1 cellular context compared by ENCODE assay signal in the genomic region with DNA sequence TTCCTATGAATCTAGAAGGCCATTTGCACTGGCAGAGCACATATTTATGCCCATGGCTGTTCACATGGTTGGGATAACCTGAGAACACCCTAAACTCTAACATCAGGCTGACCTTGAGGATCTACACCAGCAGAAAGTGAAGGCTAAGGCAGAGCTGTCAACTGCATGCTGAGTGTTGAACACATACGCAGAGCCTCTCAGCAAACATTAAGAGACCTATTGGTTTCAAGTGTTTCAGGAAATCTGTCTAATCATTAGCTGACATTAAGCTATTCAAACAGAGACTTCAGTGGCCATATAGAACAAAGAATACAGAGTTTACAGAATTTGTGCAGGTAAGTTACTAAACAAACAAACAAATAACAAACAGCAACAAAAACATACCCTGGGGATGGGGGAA.
TF ChIP-seq lines count a peak whose summit lies in the region.

No MANE protein-coding gene starts in this region.

TF ChIP-seq in HepG2, 621 proteins besides CTCF, POLR2A, EP300 and RAD21 (continued from another document and continues in another):
- TF ChIP-seq, protein P1, sequence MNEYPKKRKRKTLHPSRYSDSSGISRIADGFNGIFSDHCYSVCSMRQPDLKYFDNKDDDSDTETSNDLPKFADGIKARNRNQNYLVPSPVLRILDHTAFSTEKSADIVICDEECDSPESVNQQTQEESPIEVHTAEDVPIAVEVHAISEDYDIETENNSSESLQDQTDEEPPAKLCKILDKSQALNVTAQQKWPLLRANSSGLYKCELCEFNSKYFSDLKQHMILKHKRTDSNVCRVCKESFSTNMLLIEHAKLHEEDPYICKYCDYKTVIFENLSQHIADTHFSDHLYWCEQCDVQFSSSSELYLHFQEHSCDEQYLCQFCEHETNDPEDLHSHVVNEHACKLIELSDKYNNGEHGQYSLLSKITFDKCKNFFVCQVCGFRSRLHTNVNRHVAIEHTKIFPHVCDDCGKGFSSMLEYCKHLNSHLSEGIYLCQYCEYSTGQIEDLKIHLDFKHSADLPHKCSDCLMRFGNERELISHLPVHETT (CRISPR knock-in tag; conservative IDR thresholded peaks at IDR 0.05): no peak
- TF ChIP-seq ZC3H4 (CRISPR knock-in tag; IDR thresholded peaks at IDR 0.05; ENCODE audit: borderline replicate concordance) (no peak), ZNF496 (CRISPR knock-in tag; IDR thresholded peaks at IDR 0.05; ENCODE audit: insufficient replicate concordance) (no peak), HMG20A (CRISPR knock-in tag; IDR thresholded peaks at IDR 0.05; ENCODE audit: borderline replicate concordance) (peak; percentile 62; the same call in 1 of the 2 replicates), HNRNPUL1 (IDR thresholded peaks at IDR 0.05; ENCODE audit: low read depth, low read length) (no peak), MYC (CRISPR knock-in tag; IDR thresholded peaks at IDR 0.05; ENCODE audit: borderline replicate concordance) (no peak), ATRX (CRISPR knock-in tag; IDR thresholded peaks at IDR 0.05; ENCODE audit: borderline replicate concordance) (no peak), GFI1 (CRISPR knock-in tag; IDR thresholded peaks at IDR 0.05; ENCODE audit: borderline replicate concordance) (no peak), THAP11 (CRISPR knock-in tag; IDR thresholded peaks at IDR 0.05) (peak; percentile 51; the same call in 1 of the 2 replicates), PHF20 (CRISPR knock-in tag; IDR thresholded peaks at IDR 0.05) (no peak), SOX13 (IDR thresholded peaks at IDR 0.05) (no peak), SOX13 (CRISPR knock-in tag; conservative IDR thresholded peaks at IDR 0.05 in 1 of 2, IDR thresholded peaks at IDR 0.05 in 1 of 2) (peak in 1 of 2 experiments; percentile 80; a peak in 2 of 4 replicates), ZNF547 (CRISPR knock-in tag; IDR thresholded peaks at IDR 0.05) (no peak), SOX5 (CRISPR knock-in tag; IDR thresholded peaks at IDR 0.05; ENCODE audit: borderline replicate concordance) (peak; percentile 78; the same call in 1 of the 2 replicates), ZNF563 (CRISPR knock-in tag; IDR thresholded peaks at IDR 0.05) (no peak), RNF2 (conservative IDR thresholded peaks at IDR 0.05; ENCODE audit: low read depth) (no peak), ELF3 (CRISPR knock-in tag; IDR thresholded peaks at IDR 0.05) (peak; percentile 53; the same call in 1 of the 2 replicates), KDM5A (IDR thresholded peaks at IDR 0.05; ENCODE audit: borderline replicate concordance, low read length) (no peak), BCL6 (CRISPR knock-in tag; IDR thresholded peaks at IDR 0.05) (peak; percentile 81), TGIF2 (CRISPR knock-in tag; IDR thresholded peaks at IDR 0.05) (peak; percentile 72; the same call in 1 of the 2 replicates), ZNF331 (CRISPR knock-in tag; IDR thresholded peaks at IDR 0.05) (peak; percentile 38; the same call in 1 of the 2 replicates), CREM (IDR thresholded peaks at IDR 0.05) (0 out of 2 replicates have a peak, but pooled peaks have one; percentile 26), CREM (CRISPR knock-in tag; IDR thresholded peaks at IDR 0.05) (no peak), SPEN (CRISPR knock-in tag; IDR thresholded peaks at IDR 0.05; ENCODE audit: low read depth) (0 out of 2 replicates have a peak, but pooled peaks have one; percentile 39), NCOA5 (CRISPR knock-in tag; IDR thresholded peaks at IDR 0.05) (no peak), FOXO1 (CRISPR knock-in tag; IDR thresholded peaks at IDR 0.05) (no peak), SALL1 (CRISPR knock-in tag; IDR thresholded peaks at IDR 0.05) (peak; percentile 66; the same call in 1 of the 2 replicates), ZNF501 (CRISPR knock-in tag; IDR thresholded peaks at IDR 0.05) (no peak), SRSF1 (optimal IDR thresholded peaks at IDR 0.05; ENCODE audit: low read depth, low read length) (no peak), SOX6 (IDR thresholded peaks at IDR 0.05) (no peak), SOX6 (CRISPR knock-in tag; IDR thresholded peaks at IDR 0.05) (peak; percentile 81), ZNF816 (CRISPR knock-in tag; IDR thresholded peaks at IDR 0.05; ENCODE audit: borderline replicate concordance) (no peak)
- TF ChIP-seq, protein P2, sequence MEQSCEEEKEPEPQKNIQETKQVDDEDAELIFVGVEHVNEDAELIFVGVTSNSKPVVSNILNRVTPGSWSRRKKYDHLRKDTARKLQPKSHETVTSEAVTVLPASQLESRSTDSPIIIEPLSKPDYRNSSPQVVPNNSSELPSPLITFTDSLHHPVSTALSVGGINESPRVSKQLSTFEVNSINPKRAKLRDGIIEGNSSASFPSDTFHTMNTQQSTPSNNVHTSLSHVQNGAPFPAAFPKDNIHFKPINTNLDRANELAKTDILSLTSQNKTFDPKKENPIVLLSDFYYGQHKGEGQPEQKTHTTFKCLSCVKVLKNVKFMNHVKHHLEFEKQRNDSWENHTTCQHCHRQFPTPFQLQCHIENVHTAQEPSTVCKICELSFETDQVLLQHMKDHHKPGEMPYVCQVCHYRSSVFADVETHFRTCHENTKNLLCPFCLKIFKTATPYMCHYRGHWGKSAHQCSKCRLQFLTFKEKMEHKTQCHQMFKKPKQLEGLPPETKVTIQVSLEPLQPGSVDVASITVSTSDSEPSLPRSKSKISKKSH (CRISPR knock-in tag; IDR thresholded peaks at IDR 0.05; ENCODE audit: borderline replicate concordance): no peak
- TF ChIP-seq, protein P3, sequence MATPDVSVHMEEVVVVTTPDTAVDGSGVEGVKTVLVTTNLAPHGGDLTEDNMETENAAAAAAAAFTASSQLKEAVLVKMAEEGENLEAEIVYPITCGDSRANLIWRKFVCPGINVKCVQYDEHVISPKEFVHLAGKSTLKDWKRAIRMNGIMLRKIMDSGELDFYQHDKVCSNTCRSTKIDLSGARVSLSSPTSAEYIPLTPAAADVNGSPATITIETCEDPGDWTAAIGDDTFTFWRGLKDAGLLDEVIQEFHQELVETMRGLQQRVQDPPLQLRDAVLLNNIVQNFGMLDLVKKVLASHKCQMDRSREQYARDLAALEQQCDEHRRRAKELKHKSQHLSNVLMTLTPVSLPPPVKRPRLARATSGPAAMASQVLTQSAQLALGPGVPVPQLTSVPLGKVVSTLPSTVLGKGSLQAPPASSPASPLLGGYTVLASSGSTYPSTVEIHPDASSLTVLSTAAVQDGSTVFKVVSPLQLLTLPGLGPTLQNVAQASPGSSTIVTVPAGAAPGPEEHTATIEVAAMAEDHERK (CRISPR knock-in tag; IDR thresholded peaks at IDR 0.05; ENCODE audit: low read depth): no peak
- TF ChIP-seq, protein P4, sequence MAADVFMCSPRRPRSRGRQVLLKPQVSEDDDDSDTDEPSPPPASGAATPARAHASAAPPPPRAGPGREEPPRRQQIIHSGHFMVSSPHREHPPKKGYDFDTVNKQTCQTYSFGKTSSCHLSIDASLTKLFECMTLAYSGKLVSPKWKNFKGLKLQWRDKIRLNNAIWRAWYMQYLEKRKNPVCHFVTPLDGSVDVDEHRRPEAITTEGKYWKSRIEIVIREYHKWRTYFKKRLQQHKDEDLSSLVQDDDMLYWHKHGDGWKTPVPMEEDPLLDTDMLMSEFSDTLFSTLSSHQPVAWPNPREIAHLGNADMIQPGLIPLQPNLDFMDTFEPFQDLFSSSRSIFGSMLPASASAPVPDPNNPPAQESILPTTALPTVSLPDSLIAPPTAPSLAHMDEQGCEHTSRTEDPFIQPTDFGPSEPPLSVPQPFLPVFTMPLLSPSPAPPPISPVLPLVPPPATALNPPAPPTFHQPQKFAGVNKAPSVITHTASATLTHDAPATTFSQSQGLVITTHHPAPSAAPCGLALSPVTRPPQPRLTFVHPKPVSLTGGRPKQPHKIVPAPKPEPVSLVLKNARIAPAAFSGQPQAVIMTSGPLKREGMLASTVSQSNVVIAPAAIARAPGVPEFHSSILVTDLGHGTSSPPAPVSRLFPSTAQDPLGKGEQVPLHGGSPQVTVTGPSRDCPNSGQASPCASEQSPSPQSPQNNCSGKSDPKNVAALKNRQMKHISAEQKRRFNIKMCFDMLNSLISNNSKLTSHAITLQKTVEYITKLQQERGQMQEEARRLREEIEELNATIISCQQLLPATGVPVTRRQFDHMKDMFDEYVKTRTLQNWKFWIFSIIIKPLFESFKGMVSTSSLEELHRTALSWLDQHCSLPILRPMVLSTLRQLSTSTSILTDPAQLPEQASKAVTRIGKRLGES (CRISPR knock-in tag; IDR thresholded peaks at IDR 0.05; ENCODE audit: borderline replicate concordance): no peak
- TF ChIP-seq, protein P5, sequence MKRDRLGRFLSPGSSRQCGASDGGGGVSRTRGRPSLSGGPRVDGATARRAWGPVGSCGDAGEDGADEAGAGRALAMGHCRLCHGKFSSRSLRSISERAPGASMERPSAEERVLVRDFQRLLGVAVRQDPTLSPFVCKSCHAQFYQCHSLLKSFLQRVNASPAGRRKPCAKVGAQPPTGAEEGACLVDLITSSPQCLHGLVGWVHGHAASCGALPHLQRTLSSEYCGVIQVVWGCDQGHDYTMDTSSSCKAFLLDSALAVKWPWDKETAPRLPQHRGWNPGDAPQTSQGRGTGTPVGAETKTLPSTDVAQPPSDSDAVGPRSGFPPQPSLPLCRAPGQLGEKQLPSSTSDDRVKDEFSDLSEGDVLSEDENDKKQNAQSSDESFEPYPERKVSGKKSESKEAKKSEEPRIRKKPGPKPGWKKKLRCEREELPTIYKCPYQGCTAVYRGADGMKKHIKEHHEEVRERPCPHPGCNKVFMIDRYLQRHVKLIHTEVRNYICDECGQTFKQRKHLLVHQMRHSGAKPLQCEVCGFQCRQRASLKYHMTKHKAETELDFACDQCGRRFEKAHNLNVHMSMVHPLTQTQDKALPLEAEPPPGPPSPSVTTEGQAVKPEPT (CRISPR knock-in tag; IDR thresholded peaks at IDR 0.05; ENCODE audit: low read depth): no peak
- TF ChIP-seq, protein P6, sequence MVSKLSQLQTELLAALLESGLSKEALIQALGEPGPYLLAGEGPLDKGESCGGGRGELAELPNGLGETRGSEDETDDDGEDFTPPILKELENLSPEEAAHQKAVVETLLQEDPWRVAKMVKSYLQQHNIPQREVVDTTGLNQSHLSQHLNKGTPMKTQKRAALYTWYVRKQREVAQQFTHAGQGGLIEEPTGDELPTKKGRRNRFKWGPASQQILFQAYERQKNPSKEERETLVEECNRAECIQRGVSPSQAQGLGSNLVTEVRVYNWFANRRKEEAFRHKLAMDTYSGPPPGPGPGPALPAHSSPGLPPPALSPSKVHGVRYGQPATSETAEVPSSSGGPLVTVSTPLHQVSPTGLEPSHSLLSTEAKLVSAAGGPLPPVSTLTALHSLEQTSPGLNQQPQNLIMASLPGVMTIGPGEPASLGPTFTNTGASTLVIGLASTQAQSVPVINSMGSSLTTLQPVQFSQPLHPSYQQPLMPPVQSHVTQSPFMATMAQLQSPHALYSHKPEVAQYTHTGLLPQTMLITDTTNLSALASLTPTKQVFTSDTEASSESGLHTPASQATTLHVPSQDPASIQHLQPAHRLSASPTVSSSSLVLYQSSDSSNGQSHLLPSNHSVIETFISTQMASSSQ (IDR thresholded peaks at IDR 0.05; ENCODE audit: low read depth): peak; percentile 94
- TF ChIP-seq, protein P6 (CRISPR knock-in tag; IDR thresholded peaks at IDR 0.05; ENCODE audit: borderline replicate concordance): peak; percentile 86
- TF ChIP-seq, protein P7, sequence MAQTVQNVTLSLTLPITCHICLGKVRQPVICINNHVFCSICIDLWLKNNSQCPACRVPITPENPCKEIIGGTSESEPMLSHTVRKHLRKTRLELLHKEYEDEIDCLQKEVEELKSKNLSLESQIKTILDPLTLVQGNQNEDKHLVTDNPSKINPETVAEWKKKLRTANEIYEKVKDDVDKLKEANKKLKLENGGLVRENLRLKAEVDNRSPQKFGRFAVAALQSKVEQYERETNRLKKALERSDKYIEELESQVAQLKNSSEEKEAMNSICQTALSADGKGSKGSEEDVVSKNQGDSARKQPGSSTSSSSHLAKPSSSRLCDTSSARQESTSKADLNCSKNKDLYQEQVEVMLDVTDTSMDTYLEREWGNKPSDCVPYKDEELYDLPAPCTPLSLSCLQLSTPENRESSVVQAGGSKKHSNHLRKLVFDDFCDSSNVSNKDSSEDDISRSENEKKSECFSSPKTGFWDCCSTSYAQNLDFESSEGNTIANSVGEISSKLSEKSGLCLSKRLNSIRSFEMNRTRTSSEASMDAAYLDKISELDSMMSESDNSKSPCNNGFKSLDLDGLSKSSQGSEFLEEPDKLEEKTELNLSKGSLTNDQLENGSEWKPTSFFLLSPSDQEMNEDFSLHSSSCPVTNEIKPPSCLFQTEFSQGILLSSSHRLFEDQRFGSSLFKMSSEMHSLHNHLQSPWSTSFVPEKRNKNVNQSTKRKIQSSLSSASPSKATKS (CRISPR knock-in tag; IDR thresholded peaks at IDR 0.05): no peak
- TF ChIP-seq, protein P8, sequence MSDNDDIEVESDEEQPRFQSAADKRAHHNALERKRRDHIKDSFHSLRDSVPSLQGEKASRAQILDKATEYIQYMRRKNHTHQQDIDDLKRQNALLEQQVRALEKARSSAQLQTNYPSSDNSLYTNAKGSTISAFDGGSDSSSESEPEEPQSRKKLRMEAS (IDR thresholded peaks at IDR 0.05): peak; percentile 46
- TF ChIP-seq, protein P9, sequence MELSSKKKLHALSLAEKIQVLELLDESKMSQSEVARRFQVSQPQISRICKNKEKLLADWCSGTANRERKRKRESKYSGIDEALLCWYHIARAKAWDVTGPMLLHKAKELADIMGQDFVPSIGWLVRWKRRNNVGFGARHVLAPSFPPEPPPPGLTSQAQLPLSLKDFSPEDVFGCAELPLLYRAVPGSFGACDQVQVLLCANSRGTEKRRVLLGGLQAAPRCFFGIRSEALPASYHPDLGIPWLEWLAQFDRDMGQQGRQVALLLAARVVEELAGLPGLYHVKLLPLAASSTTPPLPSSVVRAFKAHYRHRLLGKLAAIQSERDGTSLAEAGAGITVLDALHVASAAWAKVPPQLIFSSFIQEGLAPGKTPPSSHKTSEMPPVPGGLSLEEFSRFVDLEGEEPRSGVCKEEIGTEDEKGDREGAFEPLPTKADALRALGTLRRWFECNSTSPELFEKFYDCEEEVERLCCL (CRISPR knock-in tag; IDR thresholded peaks at IDR 0.05; ENCODE audit: borderline replicate concordance): no peak
- TF ChIP-seq, protein P10, sequence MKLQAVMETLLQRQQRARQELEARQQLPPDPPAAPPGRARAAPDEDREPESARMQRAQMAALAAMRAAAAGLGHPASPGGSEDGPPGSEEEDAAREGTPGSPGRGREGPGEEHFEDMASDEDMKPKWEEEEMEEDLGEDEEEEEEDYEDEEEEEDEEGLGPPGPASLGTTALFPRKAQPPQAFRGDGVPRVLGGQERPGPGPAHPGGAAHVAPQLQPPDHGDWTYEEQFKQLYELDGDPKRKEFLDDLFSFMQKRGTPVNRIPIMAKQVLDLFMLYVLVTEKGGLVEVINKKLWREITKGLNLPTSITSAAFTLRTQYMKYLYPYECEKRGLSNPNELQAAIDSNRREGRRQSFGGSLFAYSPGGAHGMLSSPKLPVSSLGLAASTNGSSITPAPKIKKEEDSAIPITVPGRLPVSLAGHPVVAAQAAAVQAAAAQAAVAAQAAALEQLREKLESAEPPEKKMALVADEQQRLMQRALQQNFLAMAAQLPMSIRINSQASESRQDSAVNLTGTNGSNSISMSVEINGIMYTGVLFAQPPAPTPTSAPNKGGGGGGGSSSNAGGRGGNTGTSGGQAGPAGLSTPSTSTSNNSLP (IDR thresholded peaks at IDR 0.05; ENCODE audit: low read depth, low read length): peak; percentile 79
